13 cellular contexts compared by ENCODE assay signal in the genomic region with DNA sequence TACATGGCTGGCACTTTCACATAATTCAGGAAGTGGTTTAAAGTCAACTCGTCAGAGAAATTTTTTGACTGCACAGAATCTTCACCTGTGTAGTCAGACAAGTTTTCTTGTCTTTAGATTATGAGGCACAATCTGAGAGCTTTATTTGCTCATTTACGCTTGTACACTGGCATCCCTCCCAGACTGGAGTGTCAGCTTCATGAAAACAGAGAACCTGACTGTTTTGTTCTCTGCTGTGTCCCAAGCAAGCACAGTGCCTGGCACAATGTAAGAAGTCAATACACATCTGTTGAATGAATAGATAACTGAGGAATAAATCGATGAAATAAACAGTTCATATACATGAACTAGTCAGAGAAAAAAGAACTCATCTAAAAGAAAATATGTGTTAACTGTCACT.
"Had no signal": no experiment of that assay in that cellular context is flagged by ENCODE, and none has a peak within 500 bp of the region (broad histone marks: within the 10 kb centered on the region; RNA-seq: fewer than 3 reads in every experiment).

No MANE protein-coding gene starts in this region.

- H3K27ac Mint-ChIP-seq: activated T-helper 1 cell treated with anti-CD3 and anti-CD28 coated beads, Interleukin-12 subunit alpha, Interleukin-12 subunit beta, Interleukin-2, Interleukin-4 antibody, amounts not matched to agents 30 ng/mL and 10 ng/mL and 1 ng/mL, durations not matched to agents 14 hours and 24 hours and 36 hours had no signal

- ATAC-seq: foreskin keratinocyte had no signal

- DNase-seq: activated CD4-positive, alpha-beta T cell treated with anti-CD3 and anti-CD28 coated beads, Interleukin-2, amount 50 U/mL, for 1 hour; foreskin keratinocyte; glutamatergic neuron; midbrain; occipital lobe; stimulated activated CD4-positive, alpha-beta T cell treated with anti-CD3 and anti-CD28 coated beads, Interleukin-2, amount 100 ng/mL, for 24 hours; stimulated activated naive CD4-positive, alpha-beta T cell treated with Interleukin-2 at 50 U/mL for 16 hours; T1000; transverse colon had no signal

- H3K9me3 ChIP-seq: ascending aorta, transverse colon, vagina had no signal

- H3K27ac ChIP-seq: ascending aorta, coronary artery, foreskin keratinocyte, transverse colon, vagina had no signal

- H3K27me3 ChIP-seq: ascending aorta, transverse colon, vagina had no signal

- H3K4me3 Mint-ChIP-seq: activated T-helper 1 cell treated with anti-CD3 and anti-CD28 coated beads, Interleukin-12 subunit alpha, Interleukin-12 subunit beta, Interleukin-2, Interleukin-4 antibody, amounts not matched to agents 30 ng/mL and 10 ng/mL and 1 ng/mL, durations not matched to agents 14 hours and 24 hours and 36 hours had no signal

- H3K9me3 Mint-ChIP-seq: activated T-helper 1 cell treated with anti-CD3 and anti-CD28 coated beads, Interleukin-12 subunit alpha, Interleukin-12 subunit beta, Interleukin-2, Interleukin-4 antibody, amounts not matched to agents 30 ng/mL and 10 ng/mL and 1 ng/mL, durations not matched to agents 14 hours and 24 hours and 36 hours had no signal

- H3K36me3 ChIP-seq: ascending aorta, transverse colon, vagina had no signal

- H3K4me3 ChIP-seq: ascending aorta, coronary artery, transverse colon, vagina had no signal

- H3K4me1 ChIP-seq: ascending aorta, foreskin keratinocyte, transverse colon, vagina had no signal
